ENCODE assay signal across 8 cellular contexts in genomic region chr19:16588089-16588823, GRCh38. TPM values are rescaled to one million over a fixed set of nuclear protein-coding genes. Genes with fewer than 3 reads are reported as not detected.
A peak's percentile ranks its signal among the peaks of the same experiment; 100 is the strongest.
DNase-seq lines count a peak whose midpoint lies in the region; ATAC-seq and TF ChIP-seq lines count a peak whose summit lies in the region.

No MANE protein-coding gene starts in this region.

- peak overlapping the region; percentile 55 for H3K4me2 ChIP-seq in mammary epithelial cell (ENCODE audit: insufficient read depth, low read depth, low read length)

- TF ChIP-seq CTCF in HL-60 (IDR thresholded peaks at IDR 0.05; ENCODE audit: insufficient read depth, low read length) (no peak), mammary epithelial cell (conservative IDR thresholded peaks at IDR 0.05 in 1 of 2, IDR thresholded peaks at IDR 0.05 in 1 of 2; ENCODE audit: extremely low read depth in 1 of 2, insufficient read depth in 1 of 2, low read depth in 1 of 2, low read length in 2 of 2) (no peak), tibial nerve (IDR thresholded peaks at IDR 0.05) (no peak)

- H3K4me1 ChIP-seq in mammary epithelial cell (ENCODE audit: insufficient read depth, low read length): peaks cover 57% of the 10 kb centered on the region
- peaks cover 32 to 57% of the 10 kb centered on the region in 2 donors for H3K4me1 ChIP-seq in muscle layer of duodenum (ENCODE audit: control insufficient read depth in 1 of 2, insufficient read depth in 2 of 2, low read length in 2 of 2)
- peaks cover 0 to 94% (median 71%) of the 10 kb centered on the region in 4 donors for H3K4me1 ChIP-seq in tibial nerve

- H3K9me3 ChIP-seq in mammary epithelial cell (replicated peaks; ENCODE audit: insufficient read depth, low read length) (no peaks in the 10 kb centered on the region), muscle layer of duodenum (ENCODE audit: control insufficient read depth in 1 of 2, low read length in 2 of 2) (no peaks in the 10 kb centered on the region), tibial nerve (no peaks in the 10 kb centered on the region)

- no peaks in the 10 kb centered on the region for H3K27me3 ChIP-seq in HL-60 (ENCODE audit: insufficient read depth, poor library complexity, severe bottlenecking)
- no peaks in the 10 kb centered on the region for H3K27me3 ChIP-seq in mammary epithelial cell (ENCODE audit: insufficient read depth, low read length)
- no peaks in the 10 kb centered on the region for H3K27me3 ChIP-seq in muscle layer of duodenum (ENCODE audit: low read depth, low read length)
- no peaks in the 10 kb centered on the region for H3K27me3 ChIP-seq in tibial nerve

- TF ChIP-seq POLR2A in tibial nerve (IDR thresholded peaks at IDR 0.05): no peak

- CTCF ChIA-PET in mammary epithelial cell (lab: Charles Lee; ENCODE audit: low non-redundant PET): interaction anchor here (0.6 kb wide), 1 partner anchor 20 kb away, joined by 8 read pairs; no protein-coding TSS in a partner anchor

- H3K4me3 ChIP-seq in HL-60 (replicated peaks; ENCODE audit: insufficient read depth, low read length): peak overlapping the region; percentile 19
- H3K4me3 ChIP-seq in mammary epithelial cell (replicated peaks in 1 of 3; ENCODE audit: insufficient read depth in 1 of 3, low read depth in 2 of 3, low read length in 3 of 3): no peak overlapping the region
- peak overlapping the region; percentile 4 to 30 for H3K4me3 ChIP-seq in muscle layer of duodenum (ENCODE audit: low read depth in 1 of 2, low read length in 2 of 2)
- peak overlapping the region in 2 of 4 donors; percentile 7 to 31 for H3K4me3 ChIP-seq in tibial nerve

- peaks cover 98% of the 10 kb centered on the region for H3K79me2 ChIP-seq in mammary epithelial cell (ENCODE audit: insufficient read depth, low read length)

- H3K27ac ChIP-seq in HL-60 (replicated peaks): peak overlapping the region; percentile 66
- H3K27ac ChIP-seq in mammary epithelial cell (ENCODE audit: insufficient read depth, low read depth, low read length): peak overlapping the region; percentile 2
- peak overlapping the region; percentile 5 for H3K27ac ChIP-seq in muscle layer of duodenum (ENCODE audit: low read length)
- peak overlapping the region in 3 of 4 donors; percentile 38 to 68 (median 43) for H3K27ac ChIP-seq in tibial nerve

- 36% methylated on average over 22 of the region's 22 CpGs for WGBS in mammary epithelial cell (ENCODE audit: low coverage, missing lambda C conversion rate)
- 36 to 49% methylated on average over 9 to 19 of the region's 22 CpGs for WGBS in tibial nerve, 2 donors

- dilution Hi-C loops in mammary epithelial cell (cut with HindIII; ENCODE audit: low sequenced_read_pairs): no loop called here

- no TSS peak for BruUV-seq in mammary epithelial cell (replicated peaks; lab: Mats Ljungman, UMichigan)

- TF ChIP-seq EP300 in tibial nerve (IDR thresholded peaks at IDR 0.05): no peak

- peak; percentile 66 for DNase-seq in DMS79 (lab: John Stamatoyannopoulos, UW)
- DNase-seq in HL-60 (ENCODE audit: low read depth in 1 of 2, low spot score in 1 of 2): peak; percentile 78 to 89
- DNase-seq in T-helper 22 cell (ENCODE audit: low read depth): peak; percentile 72
- peak; percentile 19 for DNase-seq in mammary epithelial cell
- no peak for DNase-seq in tibial nerve (ENCODE audit: low spot score in 2 of 2)
- DNase-seq in ureter (ENCODE audit: low spot score): no peak

- ATAC-seq in GM19455 (IDR thresholded peaks at IDR 0.05; ENCODE audit: unreplicated experiment): peak; percentile 45

- intact Hi-C loops in mammary epithelial cell (cut with micrococcal nuclease): loop anchor here (2.0 to 10.0 kb wide), 2 partner anchors 15 to 307 kb away; partner anchors contain the start of gene SLC35E1

- H3K36me3 ChIP-seq in mammary epithelial cell (ENCODE audit: insufficient read depth, low read length) (no peaks in the 10 kb centered on the region), muscle layer of duodenum (ENCODE audit: control insufficient read depth in 1 of 2, insufficient read depth in 2 of 2, low read length in 2 of 2) (no peaks in the 10 kb centered on the region), tibial nerve (no peaks in the 10 kb centered on the region)

- H2AFZ ChIP-seq in mammary epithelial cell (ENCODE audit: low read depth, low read length): no peak overlapping the region

- in situ Hi-C loops in mammary epithelial cell (cut with MboI; ENCODE audit: low sequenced_read_pairs in 2 of 2): no loop called here

- peaks cover 4% of the 10 kb centered on the region for H4K20me1 ChIP-seq in mammary epithelial cell (ENCODE audit: insufficient read depth, low read length)

- no peak overlapping the region for H3K9ac ChIP-seq in mammary epithelial cell (ENCODE audit: insufficient read depth, low read length)

RNA-seq across cellular contexts. Expression of gene SLC35E1, which starts 16.0 kb away (rescaled TPM):
- 10 to 100 TPM; 50.8 to 67.2 TPM for total RNA-seq in mammary epithelial cell
- 48.6 TPM for polyA plus RNA-seq in mammary epithelial cell
- 87.8 TPM for polyA minus RNA-seq in mammary epithelial cell
- 10 to 100 TPM; 24.9 to 29.5 (median 28.0) TPM for total RNA-seq in tibial nerve
- 62.3 TPM for total RNA-seq in ureter

RNA-seq across cellular contexts. Expression of gene MED26, which starts 39.7 kb away (rescaled TPM):
- total RNA-seq in mammary epithelial cell (10 to 100 TPM in 1 of 2 donors, 1 to 10 TPM in 1; 8.8 to 10.9 TPM), tibial nerve (10 to 100 TPM in 2 of 4 donors, 1 to 10 TPM in 2; 6.1 to 14.2 (median 11.7) TPM), ureter (14.1 TPM)
- polyA plus RNA-seq in mammary epithelial cell: 6.4 TPM
- polyA minus RNA-seq in mammary epithelial cell: 4.6 TPM

RNA-seq across cellular contexts. Expression of gene CHERP, which starts 46.0 kb away (rescaled TPM):
- 10 to 100 TPM in 1 of 2 donors, 1 to 10 TPM in 1; 5.7 to 49.6 TPM for total RNA-seq in mammary epithelial cell
- 9.3 TPM for polyA plus RNA-seq in mammary epithelial cell
- 15.5 TPM for polyA minus RNA-seq in mammary epithelial cell
- 10 to 100 TPM in 3 of 4 donors, 1 to 10 TPM in 1; 9.8 to 22.5 (median 12.6) TPM for total RNA-seq in tibial nerve
- total RNA-seq in ureter: 56.9 TPM

Comparison
In these comparisons a context has a peak if more than half of its experiments do, and no peak if none do; other contexts are left out.
1. DNase-seq: peak in DMS79 (single experiment), HL-60 (2 of 2), T-helper 22 cell (single experiment) and mammary epithelial cell (single experiment); none in tibial nerve (0 of 2) and ureter (single experiment).
2. H3K27ac ChIP-seq: peak in every context shown above with its lines; median percentile 66 in HL-60; 43 in tibial nerve; 5 in muscle layer of duodenum; 2 in mammary epithelial cell.
3. H3K4me3 ChIP-seq: peak in HL-60 (single experiment) and muscle layer of duodenum (2 of 2); none in mammary epithelial cell (0 of 3).